Comparison of ENCODE assay signal across 1 cellular context in the genomic region with DNA sequence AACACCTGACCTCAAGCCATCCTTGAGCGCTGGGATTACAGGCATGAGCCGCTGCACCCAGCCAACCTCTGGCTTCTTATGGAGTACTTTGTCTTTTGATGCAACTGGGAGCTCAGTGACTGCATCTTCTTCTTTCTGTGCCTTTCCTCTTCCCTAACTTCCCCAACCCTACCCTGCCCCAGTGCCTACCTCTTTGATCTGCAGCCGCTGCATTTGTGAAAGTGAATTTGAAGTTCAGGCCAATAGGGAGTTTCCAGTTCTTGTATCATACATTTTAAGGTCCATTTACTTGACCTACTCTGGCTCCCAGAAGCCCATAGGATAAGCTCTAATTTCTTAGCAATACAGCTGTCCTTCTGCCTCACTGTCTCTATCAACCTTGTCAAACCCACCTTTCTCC.
TF ChIP-seq lines count a peak whose summit lies in the region.

No MANE protein-coding gene starts in this region.

TF ChIP-seq in GM23338, 12 proteins besides CTCF, POLR2A, EP300 and RAD21 (continued from another document):
- TF ChIP-seq, protein P1, sequence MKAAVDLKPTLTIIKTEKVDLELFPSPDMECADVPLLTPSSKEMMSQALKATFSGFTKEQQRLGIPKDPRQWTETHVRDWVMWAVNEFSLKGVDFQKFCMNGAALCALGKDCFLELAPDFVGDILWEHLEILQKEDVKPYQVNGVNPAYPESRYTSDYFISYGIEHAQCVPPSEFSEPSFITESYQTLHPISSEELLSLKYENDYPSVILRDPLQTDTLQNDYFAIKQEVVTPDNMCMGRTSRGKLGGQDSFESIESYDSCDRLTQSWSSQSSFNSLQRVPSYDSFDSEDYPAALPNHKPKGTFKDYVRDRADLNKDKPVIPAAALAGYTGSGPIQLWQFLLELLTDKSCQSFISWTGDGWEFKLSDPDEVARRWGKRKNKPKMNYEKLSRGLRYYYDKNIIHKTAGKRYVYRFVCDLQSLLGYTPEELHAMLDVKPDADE (IDR thresholded peaks at IDR 0.05): no peak
- no peak for TF ChIP-seq ZNF331 (CRISPR knock-in tag; IDR thresholded peaks at IDR 0.05; ENCODE audit: low read depth)
- TF ChIP-seq, protein P2, sequence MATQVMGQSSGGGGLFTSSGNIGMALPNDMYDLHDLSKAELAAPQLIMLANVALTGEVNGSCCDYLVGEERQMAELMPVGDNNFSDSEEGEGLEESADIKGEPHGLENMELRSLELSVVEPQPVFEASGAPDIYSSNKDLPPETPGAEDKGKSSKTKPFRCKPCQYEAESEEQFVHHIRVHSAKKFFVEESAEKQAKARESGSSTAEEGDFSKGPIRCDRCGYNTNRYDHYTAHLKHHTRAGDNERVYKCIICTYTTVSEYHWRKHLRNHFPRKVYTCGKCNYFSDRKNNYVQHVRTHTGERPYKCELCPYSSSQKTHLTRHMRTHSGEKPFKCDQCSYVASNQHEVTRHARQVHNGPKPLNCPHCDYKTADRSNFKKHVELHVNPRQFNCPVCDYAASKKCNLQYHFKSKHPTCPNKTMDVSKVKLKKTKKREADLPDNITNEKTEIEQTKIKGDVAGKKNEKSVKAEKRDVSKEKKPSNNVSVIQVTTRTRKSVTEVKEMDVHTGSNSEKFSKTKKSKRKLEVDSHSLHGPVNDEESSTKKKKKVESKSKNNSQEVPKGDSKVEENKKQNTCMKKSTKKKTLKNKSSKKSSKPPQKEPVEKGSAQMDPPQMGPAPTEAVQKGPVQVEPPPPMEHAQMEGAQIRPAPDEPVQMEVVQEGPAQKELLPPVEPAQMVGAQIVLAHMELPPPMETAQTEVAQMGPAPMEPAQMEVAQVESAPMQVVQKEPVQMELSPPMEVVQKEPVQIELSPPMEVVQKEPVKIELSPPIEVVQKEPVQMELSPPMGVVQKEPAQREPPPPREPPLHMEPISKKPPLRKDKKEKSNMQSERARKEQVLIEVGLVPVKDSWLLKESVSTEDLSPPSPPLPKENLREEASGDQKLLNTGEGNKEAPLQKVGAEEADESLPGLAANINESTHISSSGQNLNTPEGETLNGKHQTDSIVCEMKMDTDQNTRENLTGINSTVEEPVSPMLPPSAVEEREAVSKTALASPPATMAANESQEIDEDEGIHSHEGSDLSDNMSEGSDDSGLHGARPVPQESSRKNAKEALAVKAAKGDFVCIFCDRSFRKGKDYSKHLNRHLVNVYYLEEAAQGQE (IDR thresholded peaks at IDR 0.05; ENCODE audit: unreplicated experiment): no peak
- no peak for TF ChIP-seq JUNB (IDR thresholded peaks at IDR 0.05; ENCODE audit: unreplicated experiment)
- no peak for TF ChIP-seq ZNF114 (CRISPR knock-in tag; IDR thresholded peaks at IDR 0.05)
- TF ChIP-seq STAT1 (IDR thresholded peaks at IDR 0.05; ENCODE audit: unreplicated experiment): no peak
- no peak for TF ChIP-seq EZH2phosphoT487 (IDR thresholded peaks at IDR 0.05; ENCODE audit: unreplicated experiment)
- no peak for TF ChIP-seq NANOG (IDR thresholded peaks at IDR 0.05; ENCODE audit: borderline replicate concordance)
- no peak for TF ChIP-seq POLR2AphosphoS5 (IDR thresholded peaks at IDR 0.05; ENCODE audit: low read depth)
- TF ChIP-seq EZH2 (IDR thresholded peaks at IDR 0.05; ENCODE audit: low read depth, unreplicated experiment): no peak
- no peak for TF ChIP-seq CREB1 (CRISPR knock-in tag; IDR thresholded peaks at IDR 0.05; ENCODE audit: low read depth)
TF ChIP-seq in GM23338: peak in this region for 0.
